In the genomic region with DNA sequence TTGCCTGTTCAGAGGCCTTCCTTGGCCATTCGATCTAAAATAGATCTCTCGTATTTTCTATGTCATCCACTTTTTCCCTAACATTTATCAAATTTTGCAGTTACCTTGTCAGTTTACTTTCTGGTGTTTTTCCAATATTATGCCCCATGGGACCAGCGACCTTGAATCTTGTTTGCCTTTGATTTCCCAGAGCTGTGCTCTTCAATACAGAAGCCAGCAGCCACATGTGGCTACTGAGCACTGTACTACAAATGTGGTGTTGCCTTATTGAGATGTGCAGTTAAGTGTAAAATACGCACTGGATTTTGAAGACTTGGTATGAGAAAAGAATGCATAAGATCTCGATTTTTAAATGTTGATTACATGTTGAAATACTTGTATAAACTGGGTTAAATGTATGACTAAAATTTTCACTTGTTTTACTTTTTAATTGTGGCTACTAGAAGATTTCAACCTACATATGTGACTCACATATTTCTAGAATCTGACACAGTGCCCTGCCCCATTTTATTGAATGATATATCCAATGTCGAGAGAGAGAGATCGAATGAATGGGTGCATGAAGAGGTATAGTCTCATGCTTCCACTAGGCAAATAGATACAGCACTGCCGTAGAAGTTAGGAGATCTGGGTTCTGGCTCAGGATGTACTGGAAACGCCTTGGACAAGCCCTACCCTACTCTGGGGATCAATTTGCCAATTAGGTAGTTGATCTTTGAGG, we compare ENCODE assay signal across 8 cellular contexts. TPM values are rescaled to one million over a fixed set of nuclear protein-coding genes. Genes with fewer than 3 reads are reported as not detected.
DNase-seq lines count a peak whose midpoint lies in the region; ATAC-seq, FAIRE-seq and TF ChIP-seq lines count a peak whose summit lies in the region.

No MANE protein-coding gene starts in this region.

- POLR2A ChIA-PET in CD8-positive, alpha-beta T cell (lab: Charles Lee): interaction anchor here (1.4 to 4.4 kb wide), 4 partner anchors 8 to 166 kb away, joined by 3 to 29 read pairs (median 6); a partner anchor contains a TSS

- no peaks in the 10 kb centered on the region for H3K9me3 Mint-ChIP-seq in CD8-positive, alpha-beta T cell

- TF ChIP-seq POLR2A in body of pancreas (IDR thresholded peaks at IDR 0.05): no peak

- H3K27ac Mint-ChIP-seq in CD8-positive, alpha-beta T cell: peak overlapping the region; percentile 99

- no peaks in the 10 kb centered on the region for H3K27me3 Mint-ChIP-seq in CD8-positive, alpha-beta T cell (ENCODE audit: low read depth)

- no peaks in the 10 kb centered on the region for H3K27me3 ChIP-seq in CD8-positive, alpha-beta T cell (ENCODE audit: insufficient read depth, low read length)
- no peaks in the 10 kb centered on the region for H3K27me3 ChIP-seq in body of pancreas
- no peaks in the 10 kb centered on the region for H3K27me3 ChIP-seq in lung (ENCODE audit: control insufficient read depth, insufficient read depth)

- CTCF ChIA-PET in CD8-positive, alpha-beta T cell (lab: Charles Lee): interaction anchor here (1.3 kb wide), 1 partner anchor 652 kb away, joined by 5 read pairs; a partner anchor contains a TSS

- no peak for DNase-seq in CD8-positive, alpha-beta T cell
- DNase-seq in body of pancreas (peak in 2 of 4 donors; percentile 29 to 32), lung (ENCODE audit: low spot score) (no peak), urothelium cell line (ENCODE audit: low spot score) (peak; percentile 23), SK-N-DZ (ENCODE audit: low spot score) (no peak), AG08395 (ENCODE audit: low spot score) (no peak)

- H3K4me1 ChIP-seq in CD8-positive, alpha-beta T cell (ENCODE audit: insufficient read depth, low read length): peaks cover 17% of the 10 kb centered on the region
- peaks cover 29% of the 10 kb centered on the region for H3K4me1 ChIP-seq in body of pancreas
- H3K4me1 ChIP-seq in lung (ENCODE audit: control insufficient read depth in 2 of 2, insufficient read depth in 2 of 2, low read length in 2 of 2): peaks cover 2 to 3% of the 10 kb centered on the region in 2 donors

- H3K4me3 Mint-ChIP-seq in CD8-positive, alpha-beta T cell: peak overlapping the region; percentile 97

- FAIRE-seq in urothelium cell line (lab: Jason Lieb, UNC): no peak

- H3K4me3 ChIP-seq in CD8-positive, alpha-beta T cell (ENCODE audit: low read depth, low read length): peak overlapping the region; percentile 93
- peak overlapping the region; percentile 75 to 98 for H3K4me3 ChIP-seq in body of pancreas
- peak overlapping the region; percentile 88 for H3K4me3 ChIP-seq in lung

- H3K27ac ChIP-seq in CD8-positive, alpha-beta T cell (ENCODE audit: low read depth, low read length): peak overlapping the region; percentile 95
- H3K27ac ChIP-seq in body of pancreas: peak overlapping the region; percentile 69 to 91 (median 81)
- peak overlapping the region; percentile 90 to 93 for H3K27ac ChIP-seq in lung (ENCODE audit: low read depth in 1 of 2, low read length in 1 of 2)

- no peaks in the 10 kb centered on the region for H3K9me3 ChIP-seq in CD8-positive, alpha-beta T cell (ENCODE audit: low read length)
- H3K9me3 ChIP-seq in body of pancreas (no peaks in the 10 kb centered on the region), lung (ENCODE audit: control insufficient read depth in 2 of 2, insufficient read depth in 1 of 2, low read length in 1 of 2) (no peaks in the 10 kb centered on the region)

- intact Hi-C loops in CD8-positive, alpha-beta T cell (cut with DNase I, micrococcal nuclease): loop anchor here in 1 of 2 experiments (2.0 to 5.0 kb wide), 5 partner anchors 60 to 338 kb away; a partner anchor contains a TSS
- intact Hi-C loops in body of pancreas (cut with DNase I): no loop called here

- 14 to 15% methylated on average over 9 of the region's 9 CpGs for WGBS in body of pancreas, 2 donors
- WGBS in lung, 2 donors: 54% methylated on average over 9 of the region's 9 CpGs

- H3K36me3 ChIP-seq in CD8-positive, alpha-beta T cell (ENCODE audit: insufficient read depth, low read length): no peaks in the 10 kb centered on the region
- H3K36me3 ChIP-seq in body of pancreas (replicated peaks in 1 of 2; ENCODE audit: insufficient read depth in 1 of 2, low read depth in 2 of 2) (peaks cover 0 to 4% of the 10 kb centered on the region in 2 donors), lung (ENCODE audit: control insufficient read depth in 2 of 2, insufficient read depth in 2 of 2, low read length in 2 of 2) (peaks cover 2 to 6% of the 10 kb centered on the region in 2 donors)

- ATAC-seq in CD8-positive, alpha-beta T cell: peak; percentile 11
- peak; percentile 17 for ATAC-seq in HG03378 (IDR thresholded peaks at IDR 0.05; ENCODE audit: unreplicated experiment)
- peak; percentile 10 for ATAC-seq in body of pancreas
- no peak for ATAC-seq in lung (ENCODE audit: insufficient read depth, low FRiP score)
- no peak for ATAC-seq in HG02870 (IDR thresholded peaks at IDR 0.05; ENCODE audit: unreplicated experiment)

- no peak for TF ChIP-seq CTCF in CD8-positive, alpha-beta T cell (IDR thresholded peaks at IDR 0.05)
- TF ChIP-seq CTCF in body of pancreas (IDR thresholded peaks at IDR 0.05) (no peak), lung (IDR thresholded peaks at IDR 0.05; ENCODE audit: control extremely low read depth, extremely low read depth) (no peak)

- H3K4me1 Mint-ChIP-seq in CD8-positive, alpha-beta T cell (ENCODE audit: low read depth): peaks cover 29% of the 10 kb centered on the region

- H3K36me3 Mint-ChIP-seq in CD8-positive, alpha-beta T cell: peaks cover 30% of the 10 kb centered on the region

RNA-seq across cellular contexts. Expression of a gene that starts 0.8 kb away (rescaled TPM):
- total RNA-seq in CD8-positive, alpha-beta T cell: 10 to 100 TPM; 74.1 to 74.2 TPM
- total RNA-seq in body of pancreas (10 to 100 TPM; 41.2 to 51.6 TPM), lung (100 to 1,000 TPM in 1 of 2 donors, 10 to 100 TPM in 1; 46.4 to 109 TPM)
- polyA plus RNA-seq in lung: 100 to 1,000 TPM in 1 of 2 donors, 10 to 100 TPM in 1; 34.5 to 117 TPM
- 145 and 162 TPM in 2 replicates for polyA plus RNA-seq in SK-N-DZ (2014; cell fraction: cytosol; rRNA removed)
- polyA plus RNA-seq in SK-N-DZ (2014; cell fraction: nucleus; rRNA removed): 84.6 and 105 TPM in 2 replicates

RNA-seq across cellular contexts. Expression of a gene that starts 8.3 kb away (rescaled TPM):
- 100 to 1,000 TPM; 146 to 156 TPM for total RNA-seq in CD8-positive, alpha-beta T cell
- total RNA-seq in body of pancreas (10 to 100 TPM; 50.4 to 65.1 TPM), lung (100 to 1,000 TPM in 1 of 2 donors, 10 to 100 TPM in 1; 87.6 to 114 TPM)
- 10 to 100 TPM; 33.0 to 81.6 TPM for polyA plus RNA-seq in lung
- polyA plus RNA-seq in SK-N-DZ (2014; cell fraction: cytosol; rRNA removed): 58.3 and 59.5 TPM in 2 replicates
- polyA plus RNA-seq in SK-N-DZ (2014; cell fraction: nucleus; rRNA removed): 80.2 and 111 TPM in 2 replicates

RNA-seq across cellular contexts. Expression of a gene that starts 12.0 kb away (rescaled TPM):
- 1 to 10 TPM; 2.6 to 2.8 TPM for total RNA-seq in CD8-positive, alpha-beta T cell
- total RNA-seq in body of pancreas (1 to 10 TPM; 1.0 to 3.0 TPM), lung (1 to 10 TPM; 1.6 to 2.4 TPM)
- 1 to 10 TPM; 1.5 to 1.6 TPM for polyA plus RNA-seq in lung
- 0.41 TPM in 1 of 2 replicates, not detected in the other for polyA plus RNA-seq in SK-N-DZ (2014; cell fraction: cytosol; rRNA removed)
- 0.49 and 1.3 TPM in 2 replicates for polyA plus RNA-seq in SK-N-DZ (2014; cell fraction: nucleus; rRNA removed)

RNA-seq across cellular contexts. Expression of a gene that starts 18.6 kb away (rescaled TPM):
- total RNA-seq in CD8-positive, alpha-beta T cell: under 1 TPM; 0.46 to 0.61 TPM
- total RNA-seq in body of pancreas: 10 to 100 TPM in 1 of 2 donors, 1 to 10 TPM in 1; 6.5 to 55.7 TPM
- 100 to 1,000 TPM in 1 of 2 donors, 10 to 100 TPM in 1; 82.9 to 154 TPM for total RNA-seq in lung
- 10 to 100 TPM; 50.0 to 55.6 TPM for polyA plus RNA-seq in lung
- polyA plus RNA-seq in SK-N-DZ (2014; cell fraction: cytosol; rRNA removed): 0.15 and 0.24 TPM in 2 replicates
- 0.31 and 0.70 TPM in 2 replicates for polyA plus RNA-seq in SK-N-DZ (2014; cell fraction: nucleus; rRNA removed)

RNA-seq across cellular contexts. Expression of a gene that starts 33.7 kb away (rescaled TPM):
- not detected for total RNA-seq in CD8-positive, alpha-beta T cell
- total RNA-seq in body of pancreas (not detected), lung (1 to 10 TPM in 1 of 2 donors, under 1 TPM in 1; 0.92 to 1.6 TPM)
- polyA plus RNA-seq in lung: under 1 TPM; 0.61 to 0.64 TPM
- not detected in 2 replicates for polyA plus RNA-seq in SK-N-DZ (2014; cell fraction: cytosol; rRNA removed)
- not detected in 2 replicates for polyA plus RNA-seq in SK-N-DZ (2014; cell fraction: nucleus; rRNA removed)

Comparison
In these comparisons a context has a peak if more than half of its experiments do, and no peak if none do; other contexts are left out.
1. ATAC-seq: peak in CD8-positive, alpha-beta T cell (single experiment), HG03378 (single experiment) and body of pancreas (single experiment); none in lung (single experiment) and HG02870 (single experiment).
2. Peak in every context shown above with its lines, with median percentiles within 50 percentile points of each other: H3K27ac ChIP-seq and H3K4me3 ChIP-seq.